ENCODE assay signal across 8 cellular contexts in genomic region chr10:101818119-101818957, GRCh38. TPM values are rescaled to one million over a fixed set of nuclear protein-coding genes. Genes with fewer than 3 reads are reported as not detected.
DNase-seq lines count a peak whose midpoint lies in the region; ATAC-seq and TF ChIP-seq lines count a peak whose summit lies in the region.

Gene OGA (minus strand): TSS chr10:101818444. CDS start chr10:101818022, 422 bp downstream.

- peaks cover 8% of the 10 kb centered on the region for H3K36me3 Mint-ChIP-seq in T-helper 17 cell (ENCODE audit: low read depth)

- intact Hi-C loops in left cardiac atrium (cut with DNase I) (no loop called here), posterior vena cava (cut with DNase I) (no loop called here), upper lobe of right lung (cut with DNase I) (no loop called here)

- peaks cover 27% of the 10 kb centered on the region for H3K4me1 ChIP-seq in upper lobe of right lung

- H3K27me3 Mint-ChIP-seq in T-helper 17 cell, result no peaks in the 10 kb centered on the region

- TF ChIP-seq POLR2A in GM15510 (IDR thresholded peaks at IDR 0.05; ENCODE audit: borderline replicate concordance, extremely low read depth, insufficient read length), result peak; percentile 89

- ATAC-seq in HG02885 (IDR thresholded peaks at IDR 0.05; ENCODE audit: poor library complexity, unreplicated experiment) (peak; percentile 86), T-helper 17 cell (peak; percentile 92), left cardiac atrium (peak; percentile 95 to 96), upper lobe of right lung (peak; percentile 96)

- DNase-seq in NCI-H1694 treated with DMSO at 0.1 percent for 48 hours (lab: John Stamatoyannopoulos, UW) (peak; percentile 98), T-helper 17 cell (peak; percentile 93 to 98 (median 94)), amygdala (lab: John Stamatoyannopoulos, UW) (peak; percentile 83 to 100 (median 96)), left cardiac atrium (peak; percentile 99), posterior vena cava (ENCODE audit: low spot score) (peak; percentile 99), upper lobe of right lung (peak; percentile 99)

- H3K4me3 ChIP-seq in upper lobe of right lung, result peak within 1 kb of the TSS; percentile 100

- H3K27ac ChIP-seq in upper lobe of right lung, result peak within 1 kb of the TSS; percentile 97

- H3K27ac Mint-ChIP-seq in T-helper 17 cell, result peak within 1 kb of the TSS; percentile 89

- peak within 1 kb of the TSS; percentile 94 for H3K4me3 Mint-ChIP-seq in T-helper 17 cell

- H3K27me3 ChIP-seq in upper lobe of right lung, result no peaks in the 10 kb centered on the region

- H3K4me1 Mint-ChIP-seq in T-helper 17 cell, result peaks cover 49% of the 10 kb centered on the region

- H3K36me3 ChIP-seq in upper lobe of right lung, result peaks cover 1% of the 10 kb centered on the region

- no peak for TF ChIP-seq CTCF in upper lobe of right lung (IDR thresholded peaks at IDR 0.05)

- H3K9me3 ChIP-seq in T-helper 17 cell (ENCODE audit: control insufficient read depth, low read length, poor library complexity, severe bottlenecking), result no peaks in the 10 kb centered on the region
- no peaks in the 10 kb centered on the region for H3K9me3 ChIP-seq in upper lobe of right lung

RNA-seq across cellular contexts. Expression of gene OGA, which starts in this region (rescaled TPM):
- total RNA-seq in T-helper 17 cell (100 to 1,000 TPM; 411 to 421 TPM), left cardiac atrium (10 to 100 TPM; 70.4 to 71.4 TPM), posterior vena cava (100 to 1,000 TPM in 1 of 2 donors, 10 to 100 TPM in 1; 87.7 to 125 TPM), upper lobe of right lung (91.6 TPM)

Comparison
In these comparisons a context has a peak if more than half of its experiments do, and no peak if none do; other contexts are left out.
1. Peak in every context shown above with its lines: DNase-seq, ATAC-seq, H3K4me3 ChIP-seq and H3K27ac ChIP-seq.